In the genomic region with DNA sequence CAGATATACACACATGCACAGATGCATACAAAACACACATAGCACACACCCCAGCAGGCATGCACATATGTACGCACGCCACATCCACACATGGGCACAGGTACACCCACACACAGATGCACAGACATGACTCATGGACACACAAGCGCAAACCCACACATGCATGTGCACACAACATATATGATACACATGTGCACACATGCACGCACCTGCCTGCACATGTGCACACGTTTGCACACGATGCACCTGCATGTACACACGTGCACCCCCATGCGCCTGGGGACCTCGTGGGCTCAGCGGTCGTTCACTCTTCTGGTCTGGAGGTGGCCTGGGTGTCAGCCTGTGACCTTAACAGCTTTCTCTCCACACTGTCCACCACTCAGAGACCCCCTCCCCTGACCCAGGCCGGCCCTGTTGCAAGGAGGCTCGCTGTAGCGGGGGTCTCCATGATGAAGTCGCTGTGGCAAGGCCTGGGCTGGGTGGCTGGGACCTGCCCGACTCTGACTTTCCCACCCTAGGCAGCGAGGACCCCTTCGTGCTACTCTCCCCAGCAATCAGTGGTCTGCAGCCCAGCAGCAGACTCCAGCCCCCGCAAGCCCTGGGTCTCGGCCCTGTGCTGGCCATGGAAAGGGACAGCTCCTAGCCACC, we compare ENCODE assay signal across 1 cellular context.
TF ChIP-seq lines count a peak whose summit lies in the region.

No MANE protein-coding gene starts in this region.

TF ChIP-seq in GM12878, 131 proteins besides CTCF, POLR2A, EP300 and RAD21:
- TF ChIP-seq, protein P1, sequence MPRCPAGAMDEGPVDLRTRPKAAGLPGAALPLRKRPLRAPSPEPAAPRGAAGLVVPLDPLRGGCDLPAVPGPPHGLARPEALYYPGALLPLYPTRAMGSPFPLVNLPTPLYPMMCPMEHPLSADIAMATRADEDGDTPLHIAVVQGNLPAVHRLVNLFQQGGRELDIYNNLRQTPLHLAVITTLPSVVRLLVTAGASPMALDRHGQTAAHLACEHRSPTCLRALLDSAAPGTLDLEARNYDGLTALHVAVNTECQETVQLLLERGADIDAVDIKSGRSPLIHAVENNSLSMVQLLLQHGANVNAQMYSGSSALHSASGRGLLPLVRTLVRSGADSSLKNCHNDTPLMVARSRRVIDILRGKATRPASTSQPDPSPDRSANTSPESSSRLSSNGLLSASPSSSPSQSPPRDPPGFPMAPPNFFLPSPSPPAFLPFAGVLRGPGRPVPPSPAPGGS (IDR thresholded peaks at IDR 0.05; ENCODE audit: borderline replicate concordance, insufficient read depth, low read depth, low read length, poor library complexity, severe bottlenecking), result peak; percentile 73
- TF ChIP-seq TCF3 (IDR thresholded peaks at IDR 0.05; ENCODE audit: borderline replicate concordance, insufficient read depth, low read depth, low read length) (0 out of 2 replicates have a peak, but pooled peaks have one; percentile 28), NBN (IDR thresholded peaks at IDR 0.05) (no peak)
